Comparison of ENCODE assay signal across 8 cellular contexts in genomic region chr3:195895078-195895899, GRCh38. TPM values are rescaled to one million over a fixed set of nuclear protein-coding genes. Genes with fewer than 3 reads are reported as not detected.
A peak's percentile ranks its signal among the peaks of the same experiment; 100 is the strongest.
DNase-seq lines count a peak whose midpoint lies in the region; ATAC-seq and TF ChIP-seq lines count a peak whose summit lies in the region.

No MANE protein-coding gene starts in this region.

- H3K4me1 ChIP-seq in DND-41 (ENCODE audit: insufficient read depth, low read length) (peaks cover 32% of the 10 kb centered on the region), spleen (peaks cover 32 to 91% (median 73%) of the 10 kb centered on the region in 6 donors)

- in situ Hi-C loops in astrocyte of the cerebellum (cut with HindIII; ENCODE audit: low sequenced_read_pairs) = no loop called here

- H3K4me3 Mint-ChIP-seq in T-helper 17 cell = peak overlapping the region; percentile 95

- ATAC-seq in DND-41 (ENCODE audit: insufficient read depth, low read depth) (peak; percentile 75), GM21825 (IDR thresholded peaks at IDR 0.05; ENCODE audit: unreplicated experiment) (peak; percentile 43), T-helper 17 cell (peak; percentile 77), GM18505 (IDR thresholded peaks at IDR 0.05; ENCODE audit: unreplicated experiment) (no peak)

- H3K27me3 ChIP-seq in DND-41 (ENCODE audit: insufficient read depth, low read length, poor library complexity) (no peaks in the 10 kb centered on the region), spleen (replicated peaks in 1 of 7) (no peaks in the 10 kb centered on the region)

- H4K20me1 ChIP-seq in DND-41 (ENCODE audit: insufficient read depth, low read length) = peaks cover 29% of the 10 kb centered on the region

- no peaks in the 10 kb centered on the region for H3K27me3 Mint-ChIP-seq in T-helper 17 cell

- no peak for TF ChIP-seq POLR2A in spleen (IDR thresholded peaks at IDR 0.05)
- no peak for TF ChIP-seq POLR2A in GM18505 (IDR thresholded peaks at IDR 0.05; ENCODE audit: borderline replicate concordance, extremely low read depth, insufficient read depth, insufficient read length)

- peaks cover 49% of the 10 kb centered on the region for H3K4me1 Mint-ChIP-seq in T-helper 17 cell

- peak; percentile 63 for DNase-seq in DND-41
- DNase-seq in LNCaP clone FGC (ENCODE audit: low read depth) = no peak
- DNase-seq in T-helper 17 cell = peak; percentile 52 to 56 (median 56)
- no peak for DNase-seq in astrocyte of the cerebellum (ENCODE audit: low read depth)
- DNase-seq in iPS-NIHi11 (ENCODE audit: low spot score) = peak; percentile 72
- peak; percentile 94 for DNase-seq in spleen

- no peaks in the 10 kb centered on the region for H3K36me3 Mint-ChIP-seq in T-helper 17 cell (ENCODE audit: low read depth)

- H3K27ac ChIP-seq in DND-41 (ENCODE audit: low read length) = peak overlapping the region; percentile 64
- peak overlapping the region; percentile 85 to 96 (median 92) for H3K27ac ChIP-seq in spleen

- H2AFZ ChIP-seq in DND-41 (ENCODE audit: low read depth, low read length) = peak overlapping the region; percentile 88

- peak overlapping the region; percentile 76 to 78 for H3K4me3 ChIP-seq in DND-41 (ENCODE audit: low read depth in 1 of 2, low read length in 2 of 2)
- peak overlapping the region; percentile 67 for H3K4me3 ChIP-seq in LNCaP clone FGC (ENCODE audit: low read depth, low read length)
- peak overlapping the region; percentile 59 for H3K4me3 ChIP-seq in astrocyte of the cerebellum (ENCODE audit: low read depth, low read length)
- peak overlapping the region; percentile 56 to 95 (median 78) for H3K4me3 ChIP-seq in spleen

- H3K4me2 ChIP-seq in DND-41 (ENCODE audit: insufficient read depth, low read length) = peak overlapping the region; percentile 98

- H3K9ac ChIP-seq in DND-41 (ENCODE audit: low read depth, low read length) = peak overlapping the region; percentile 80

- H3K27ac Mint-ChIP-seq in T-helper 17 cell = peak overlapping the region; percentile 95

- intact Hi-C loops in spleen (cut with DNase I; ENCODE audit: low total_unique reads) = loop anchor here (5.0 kb wide), 1 partner anchor 33 kb away; no protein-coding TSS in a partner anchor

- peak; percentile 8 for TF ChIP-seq CTCF in DND-41 (IDR thresholded peaks at IDR 0.05; ENCODE audit: borderline replicate concordance, extremely low read depth, low read length, poor library complexity, severe bottlenecking)
- TF ChIP-seq CTCF in LNCaP clone FGC (IDR thresholded peaks at IDR 0.05; ENCODE audit: control insufficient read depth, extremely low read depth, insufficient read depth) = peak; percentile 45; the same call in 1 of the 2 replicates
- no peak for TF ChIP-seq CTCF in astrocyte of the cerebellum (IDR thresholded peaks at IDR 0.05; ENCODE audit: low read depth, low read length, missing control alignments)
- no peak for TF ChIP-seq CTCF in spleen (IDR thresholded peaks at IDR 0.05 in 8 of 11, conservative IDR thresholded peaks at IDR 0.05 in 3 of 11)

- H3K9me3 ChIP-seq in DND-41 (ENCODE audit: insufficient read depth, low read length, severe bottlenecking) (no peaks in the 10 kb centered on the region), T-helper 17 cell (ENCODE audit: control insufficient read depth, low read length, poor library complexity, severe bottlenecking) (no peaks in the 10 kb centered on the region), spleen (no peaks in the 10 kb centered on the region)

- H3K36me3 ChIP-seq in DND-41 (ENCODE audit: insufficient read depth, low read length) (no peaks in the 10 kb centered on the region), spleen (peaks cover 0 to 13% (median 0%) of the 10 kb centered on the region in 6 donors)

- peaks cover 8% of the 10 kb centered on the region for H3K79me2 ChIP-seq in DND-41 (ENCODE audit: insufficient read depth, low read length)

- WGBS in spleen, 5 donors = 0 to 2% (median 0%) methylated on average over 42 to 60 of the region's 60 CpGs

RNA-seq across cellular contexts. Expression of gene TNK2, which starts 13.1 kb away (rescaled TPM):
- total RNA-seq in T-helper 17 cell (100 to 1,000 TPM; 123 to 125 TPM), spleen (100 to 1,000 TPM in 2 of 7 donors, 10 to 100 TPM in 5; 34.4 to 104 (median 81.4) TPM)
- polyA plus RNA-seq in spleen = 10 to 100 TPM; 30.6 to 86.4 (median 71.0) TPM

Comparison
In these comparisons a context has a peak if more than half of its experiments do, and no peak if none do; other contexts are left out.
1. DNase-seq: peak in DND-41 (single experiment), T-helper 17 cell (3 of 3), iPS-NIHi11 (single experiment) and spleen (single experiment); none in LNCaP clone FGC (single experiment) and astrocyte of the cerebellum (single experiment).
2. CTCF ChIP-seq: peak in DND-41 (single experiment) and LNCaP clone FGC (single experiment); none in astrocyte of the cerebellum (single experiment) and spleen (0 of 11).
3. Peak in every context shown above with its lines, with median percentiles within 50 percentile points of each other: H3K4me3 ChIP-seq.